ENCODE assay signal across 16 cellular contexts in genomic region chr11:128837627-128838026, GRCh38. TPM values are rescaled to one million over a fixed set of nuclear protein-coding genes. Genes with fewer than 3 reads are reported as not detected.
DNase-seq lines count a peak whose midpoint lies in the region; ATAC-seq, FAIRE-seq and TF ChIP-seq lines count a peak whose summit lies in the region.
"Had no signal": no experiment of that assay in that cellular context is flagged by ENCODE, and none has a peak within 500 bp of the region (broad histone marks: within the 10 kb centered on the region; RNA-seq: fewer than 3 reads in every experiment).

No MANE protein-coding gene starts in this region.

- no peak overlapping the region for H3K4me3 Mint-ChIP-seq in activated T-cell treated with anti-CD3 and anti-CD28 coated beads, Interleukin-2, amount 50 U/mL, for 72 hours
- H3K4me3 Mint-ChIP-seq: activated CD4-positive, alpha-beta T cell treated with anti-CD3 and anti-CD28 coated beads, Interleukin-2, amount 10 ng/mL, durations not matched to agents 24 days and 14 days; CD4-positive, CD25-positive, alpha-beta regulatory T cell had no signal

- ATAC-seq in GM18870 (IDR thresholded peaks at IDR 0.05; ENCODE audit: unreplicated experiment) = no peak
- ATAC-seq in activated T-cell treated with anti-CD3 and anti-CD28 coated beads, Interleukin-2, amount 50 U/mL, for 72 hours (replicated peaks in 1 of 2) = no peak

- peak; percentile 91 for DNase-seq in CMK (ENCODE audit: low read depth)
- DNase-seq in NCI-H69 (lab: John Stamatoyannopoulos, UW) = peak; percentile 6
- DNase-seq in bronchial epithelial cell (ENCODE audit: low read depth) = no peak
- DNase-seq in lung microvascular endothelial cell (ENCODE audit: low read depth in 2 of 2) = peak; percentile 54 to 85
- no peak for DNase-seq in activated CD4-positive, CD25-positive, alpha-beta regulatory T cell treated with anti-CD3 and anti-CD28 coated beads, Interleukin-2, amount 50 U/mL, for 72 hours
- DNase-seq in activated T-cell treated with anti-CD3 and anti-CD28 coated beads, Interleukin-2, amount 50 U/mL, for 72 hours = no peak
- DNase-seq in HTR-8/SVneo (ENCODE audit: insufficient read length, low spot score) = no peak
- DNase-seq: activated CD4-positive, alpha-beta T cell treated with anti-CD3 and anti-CD28 coated beads, Interleukin-2, amount 10 ng/mL, durations not matched to agents 24 days and 14 days; NCI-H526; substantia nigra had no signal

- peaks cover 0 to 2% of the 10 kb centered on the region in 2 donors for H3K9me3 Mint-ChIP-seq in activated T-cell treated with anti-CD3 and anti-CD28 coated beads, Interleukin-2, amount 50 U/mL, for 72 hours
- H3K9me3 Mint-ChIP-seq: activated CD4-positive, alpha-beta T cell treated with anti-CD3 and anti-CD28 coated beads, Interleukin-2, amount 10 ng/mL, durations not matched to agents 24 days and 14 days had no signal

- TF ChIP-seq CTCF in bronchial epithelial cell (IDR thresholded peaks at IDR 0.05; ENCODE audit: insufficient read depth, low read length, severe bottlenecking) = no peak

- no peaks in the 10 kb centered on the region for H3K36me3 Mint-ChIP-seq in activated T-cell treated with anti-CD3 and anti-CD28 coated beads, Interleukin-2, amount 50 U/mL, for 72 hours (ENCODE audit: insufficient read depth in 2 of 2)

- H3K27ac Mint-ChIP-seq in activated T-cell treated with anti-CD3 and anti-CD28 coated beads, Interleukin-2, amount 50 U/mL, for 72 hours = no peak overlapping the region
- H3K27ac Mint-ChIP-seq: activated CD4-positive, alpha-beta T cell treated with anti-CD3 and anti-CD28 coated beads, Interleukin-2, amount 10 ng/mL, durations not matched to agents 24 days and 14 days; CD4-positive, CD25-positive, alpha-beta regulatory T cell; IgD-negative memory B cell had no signal

- FAIRE-seq in bronchial epithelial cell (lab: Jason Lieb, UNC) (peak; percentile 7), HTR-8/SVneo (lab: Jason Lieb, UNC) (no peak)

- H3K27me3 Mint-ChIP-seq in activated T-cell treated with anti-CD3 and anti-CD28 coated beads, Interleukin-2, amount 50 U/mL, for 72 hours (ENCODE audit: low read depth) = peaks cover 7% of the 10 kb centered on the region
- H3K27me3 Mint-ChIP-seq: activated CD4-positive, alpha-beta T cell treated with anti-CD3 and anti-CD28 coated beads, Interleukin-2, amount 10 ng/mL, durations not matched to agents 24 days and 14 days had no signal

- no peaks in the 10 kb centered on the region for H3K36me3 ChIP-seq in bronchial epithelial cell (ENCODE audit: control insufficient read depth, insufficient read depth, low read length)
- H3K36me3 ChIP-seq: adrenal gland had no signal

- H3K4me1 Mint-ChIP-seq in activated T-cell treated with anti-CD3 and anti-CD28 coated beads, Interleukin-2, amount 50 U/mL, for 72 hours (ENCODE audit: low read depth) = peaks cover 17% of the 10 kb centered on the region

- H3K27me3 ChIP-seq in bronchial epithelial cell (ENCODE audit: control insufficient read depth, insufficient read depth, low read length) = no peaks in the 10 kb centered on the region
- H3K27me3 ChIP-seq: adrenal gland had no signal

- H3K4me3 ChIP-seq in bronchial epithelial cell (ENCODE audit: low read depth, low read length) = no peak overlapping the region
- H3K4me3 ChIP-seq: adrenal gland had no signal

RNA-seq across cellular contexts. Expression of gene KCNJ1, which starts 29.5 kb away (rescaled TPM):
- total RNA-seq in bronchial epithelial cell = under 0.01 TPM in 1 of 2 replicates, not detected in the other
- total RNA-seq in lung microvascular endothelial cell = under 0.01 and 0.22 TPM in 2 replicates
- not detected for total RNA-seq in activated T-cell treated with anti-CD3 and anti-CD28 coated beads, Interleukin-2, amount 50 U/mL, for 72 hours
- total RNA-seq: activated CD4-positive, alpha-beta T cell treated with anti-CD3 and anti-CD28 coated beads, Interleukin-2, amount 10 ng/mL, durations not matched to agents 24 days and 14 days; adrenal gland; CD4-positive, CD25-positive, alpha-beta regulatory T cell; fibroblast of villous mesenchyme; skeletal muscle tissue had no signal

RNA-seq across cellular contexts. Expression of gene KCNJ5, which starts 53.5 kb away (rescaled TPM):
- total RNA-seq in bronchial epithelial cell (13.2 and 15.5 TPM in 2 replicates), lung microvascular endothelial cell (not detected in 2 replicates)
- under 1 TPM in 1 of 2 donors, not detected in 1; 0.05 TPM for total RNA-seq in activated T-cell treated with anti-CD3 and anti-CD28 coated beads, Interleukin-2, amount 50 U/mL, for 72 hours
- total RNA-seq: activated CD4-positive, alpha-beta T cell treated with anti-CD3 and anti-CD28 coated beads, Interleukin-2, amount 10 ng/mL, durations not matched to agents 24 days and 14 days; CD4-positive, CD25-positive, alpha-beta regulatory T cell had no signal

Comparison
In these comparisons a context has a peak if more than half of its experiments do, and no peak if none do; other contexts are left out.
1. DNase-seq: peak in CMK (single experiment), NCI-H69 (single experiment) and lung microvascular endothelial cell (2 of 2); none in bronchial epithelial cell (single experiment), activated CD4-positive, CD25-positive, alpha-beta regulatory T cell treated with anti-CD3 and anti-CD28 coated beads, Interleukin-2, amount 50 U/mL, for 72 hours (single experiment), activated T-cell treated with anti-CD3 and anti-CD28 coated beads, Interleukin-2, amount 50 U/mL, for 72 hours (0 of 2) and HTR-8/SVneo (single experiment).
2. RNA of gene KCNJ5, which starts 53.5 kb away (total RNA-seq): 13.2 to 15.5 TPM in bronchial epithelial cell; 0.05 TPM in activated T-cell treated with anti-CD3 and anti-CD28 coated beads, Interleukin-2, amount 50 U/mL, for 72 hours and not detected in lung microvascular endothelial cell; every median in the first group is over 10 times any median in the second.